17 cellular contexts compared by ENCODE assay signal in the genomic region with DNA sequence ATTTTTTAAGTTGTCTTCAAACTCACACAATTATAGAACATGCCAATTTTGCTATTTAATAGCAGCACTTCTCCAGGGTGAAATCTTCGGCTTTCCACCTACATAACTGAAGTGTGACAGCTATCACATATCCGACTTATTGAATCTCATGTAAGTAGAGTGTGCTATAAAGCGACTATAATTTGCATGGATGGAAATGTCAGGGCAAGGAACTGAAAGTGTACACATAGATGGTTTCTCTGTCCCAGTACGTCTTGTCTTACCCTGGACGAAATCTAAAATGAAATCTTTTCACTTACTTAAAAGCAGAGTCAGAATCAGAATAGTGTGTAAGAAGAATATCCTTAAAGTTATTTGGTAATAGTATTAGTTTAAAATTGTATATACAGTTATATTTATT.
DNase-seq lines count a peak whose midpoint lies in the region; ATAC-seq, FAIRE-seq and TF ChIP-seq lines count a peak whose summit lies in the region.
"Had no signal": no experiment of that assay in that cellular context is flagged by ENCODE, and none has a peak within 500 bp of the region (broad histone marks: within the 10 kb centered on the region; RNA-seq: fewer than 3 reads in every experiment).

No MANE protein-coding gene starts in this region.

- H3K9me3 Mint-ChIP-seq in Caco-2 (ENCODE audit: unreplicated experiment), result no peaks in the 10 kb centered on the region
- H3K9me3 Mint-ChIP-seq: GM23338, H9 had no signal

- no peak overlapping the region for H2AFZ ChIP-seq in neural cell (ENCODE audit: low read depth, low read length)
- H2AFZ ChIP-seq: GM23338 had no signal

- peaks cover 3% of the 10 kb centered on the region for H3K27me3 Mint-ChIP-seq in Caco-2 (ENCODE audit: insufficient read depth, unreplicated experiment)
- H3K27me3 Mint-ChIP-seq: CD4-positive, CD25-positive, alpha-beta regulatory T cell had no signal

- peak; percentile 49 for TF ChIP-seq EP300 in neural cell (conservative IDR thresholded peaks at IDR 0.05; ENCODE audit: poor library complexity, severe bottlenecking)

- no peak for TF ChIP-seq RAD21 in neural cell (conservative IDR thresholded peaks at IDR 0.05)

- BruUV-seq in Caco-2 (replicated peaks; lab: Mats Ljungman, UMichigan), result no TSS peak

- no peak overlapping the region for H3K27ac ChIP-seq in neural cell (ENCODE audit: low read length)
- H3K27ac ChIP-seq: BLaER1 treated with 17β-estradiol and CSF1 and Interleukin-3, amounts not matched to agents 10 nM and 100 nM; HL-60 had no signal

- H3K9ac ChIP-seq in neural cell (ENCODE audit: low read length), result no peak overlapping the region
- H3K9ac ChIP-seq: BLaER1 treated with 17β-estradiol and CSF1 and Interleukin-3, amounts not matched to agents 10 nM and 100 nM had no signal

- no peaks in the 10 kb centered on the region for H3K4me1 Mint-ChIP-seq in Caco-2 (ENCODE audit: low read depth, unreplicated experiment)
- H3K4me1 Mint-ChIP-seq: CD4-positive, CD25-positive, alpha-beta regulatory T cell had no signal

- no peak for TF ChIP-seq POLR2A in H54 (IDR thresholded peaks at IDR 0.05; ENCODE audit: low read depth, low read length)

- no peak overlapping the region for H3K4me3 Mint-ChIP-seq in Caco-2 (ENCODE audit: unreplicated experiment)
- H3K4me3 Mint-ChIP-seq: CD4-positive, CD25-positive, alpha-beta regulatory T cell; GM23338; H9 had no signal

- POLR2A ChIA-PET in Caco-2 (lab: Charles Lee), result no interaction called here

- intact Hi-C loops in Caco-2 (cut with micrococcal nuclease; ENCODE audit: unreplicated experiment), result no loop called here

- no peak overlapping the region for H3K27ac Mint-ChIP-seq in Caco-2 (ENCODE audit: unreplicated experiment)
- H3K27ac Mint-ChIP-seq: CD4-positive, CD25-positive, alpha-beta regulatory T cell; GM23338; H9 had no signal

- no peaks in the 10 kb centered on the region for H3K9me3 ChIP-seq in neural cell (ENCODE audit: low read length)
- H3K9me3 ChIP-seq in Caco-2, result no peaks in the 10 kb centered on the region
- H3K9me3 ChIP-seq: BLaER1 treated with 17β-estradiol and CSF1 and Interleukin-3, amounts not matched to agents 10 nM and 100 nM had no signal

- DNase-seq in H54 (ENCODE audit: insufficient read length, low spot score) (no peak), NAMALWA (ENCODE audit: low spot score) (peak; percentile 71), Caco-2 (no peak), NCI-H774 (lab: John Stamatoyannopoulos, UW) (no peak), Kasumi-1 (lab: John Stamatoyannopoulos, UW) (no peak)
- DNase-seq: 8988T; ACHN; Calu3; CD4-positive, CD25-positive, alpha-beta regulatory T cell; DMS 273 treated with DMSO at 0.1 percent for 48 hours; H9 had no signal

- ATAC-seq in GM21423 (IDR thresholded peaks at IDR 0.05; ENCODE audit: unreplicated experiment), result no peak
- ATAC-seq: GM23338 had no signal

- H3K79me2 ChIP-seq in neural cell (replicated peaks; ENCODE audit: insufficient read depth, low read length), result no peaks in the 10 kb centered on the region

- no peaks in the 10 kb centered on the region for H3K9me2 ChIP-seq in neural cell (ENCODE audit: insufficient read depth, low read length)

- TF ChIP-seq CTCF in neural cell (IDR thresholded peaks at IDR 0.05; ENCODE audit: poor library complexity, severe bottlenecking), result no peak
- no peak for TF ChIP-seq CTCF in Caco-2 (IDR thresholded peaks at IDR 0.05; ENCODE audit: insufficient read depth in 1 of 2, low read depth in 1 of 2, low read length in 1 of 2, severe bottlenecking in 1 of 2, unreplicated experiment in 1 of 2)

- H3K4me3 ChIP-seq in neural cell (ENCODE audit: low read length) (no peak overlapping the region), Caco-2 (ENCODE audit: low read depth, low read length) (no peak overlapping the region)
- H3K4me3 ChIP-seq: BLaER1 treated with 17β-estradiol and CSF1 and Interleukin-3, amounts not matched to agents 10 nM and 100 nM; GM23338 had no signal

- CTCF ChIA-PET in Caco-2 (lab: Charles Lee), result no interaction called here

- H3K27me3 ChIP-seq in neural cell (ENCODE audit: insufficient read depth, low read depth, low read length) (no peaks in the 10 kb centered on the region), Caco-2 (replicated peaks; ENCODE audit: control insufficient read depth, insufficient read depth, low read length) (no peaks in the 10 kb centered on the region)
- H3K27me3 ChIP-seq: BLaER1 treated with 17β-estradiol and CSF1 and Interleukin-3, amounts not matched to agents 10 nM and 100 nM had no signal

- no peaks in the 10 kb centered on the region for H3K36me3 Mint-ChIP-seq in Caco-2 (ENCODE audit: insufficient read depth, unreplicated experiment)
- H3K36me3 Mint-ChIP-seq: CD4-positive, CD25-positive, alpha-beta regulatory T cell had no signal

- no peak overlapping the region for H3K4me2 ChIP-seq in neural cell (ENCODE audit: low read length)
- H3K4me2 ChIP-seq: GM23338 had no signal

- FAIRE-seq in G401.6 (lab: Jason Lieb, UNC) (peak; percentile 66), H54 (lab: Jason Lieb, UNC) (peak; percentile 55)

- H3F3A ChIP-seq in neural cell (ENCODE audit: insufficient read depth, low read length, poor library complexity, severe bottlenecking), result no peaks in the 10 kb centered on the region

- H3K4me1 ChIP-seq in Caco-2, result no peaks in the 10 kb centered on the region

- H3K36me3 ChIP-seq in neural cell (ENCODE audit: insufficient read depth, low read length) (no peaks in the 10 kb centered on the region), Caco-2 (ENCODE audit: control insufficient read depth, insufficient read depth, low read length) (no peaks in the 10 kb centered on the region)
- H3K36me3 ChIP-seq: BLaER1 treated with 17β-estradiol and CSF1 and Interleukin-3, amounts not matched to agents 10 nM and 100 nM had no signal

- H4K20me1 ChIP-seq in neural cell (ENCODE audit: insufficient read depth), result no peaks in the 10 kb centered on the region
- H4K20me1 ChIP-seq: BLaER1 treated with 17β-estradiol and CSF1 and Interleukin-3, amounts not matched to agents 10 nM and 100 nM had no signal

TF ChIP-seq in neural cell, 6 proteins besides CTCF, POLR2A, EP300 and RAD21:
- TF ChIP-seq EZH2 (IDR thresholded peaks at IDR 0.05; ENCODE audit: borderline replicate concordance, insufficient read depth, low read length, poor library complexity, severe bottlenecking) (no peak), POLR2AphosphoS5 (IDR thresholded peaks at IDR 0.05) (no peak), SMC3 (conservative IDR thresholded peaks at IDR 0.05; ENCODE audit: poor library complexity) (no peak), TAF1 (IDR thresholded peaks at IDR 0.05; ENCODE audit: low read depth) (no peak), MXI1 (conservative IDR thresholded peaks at IDR 0.05; ENCODE audit: poor library complexity, severe bottlenecking) (no peak)
- TF ChIP-seq, protein P1, sequence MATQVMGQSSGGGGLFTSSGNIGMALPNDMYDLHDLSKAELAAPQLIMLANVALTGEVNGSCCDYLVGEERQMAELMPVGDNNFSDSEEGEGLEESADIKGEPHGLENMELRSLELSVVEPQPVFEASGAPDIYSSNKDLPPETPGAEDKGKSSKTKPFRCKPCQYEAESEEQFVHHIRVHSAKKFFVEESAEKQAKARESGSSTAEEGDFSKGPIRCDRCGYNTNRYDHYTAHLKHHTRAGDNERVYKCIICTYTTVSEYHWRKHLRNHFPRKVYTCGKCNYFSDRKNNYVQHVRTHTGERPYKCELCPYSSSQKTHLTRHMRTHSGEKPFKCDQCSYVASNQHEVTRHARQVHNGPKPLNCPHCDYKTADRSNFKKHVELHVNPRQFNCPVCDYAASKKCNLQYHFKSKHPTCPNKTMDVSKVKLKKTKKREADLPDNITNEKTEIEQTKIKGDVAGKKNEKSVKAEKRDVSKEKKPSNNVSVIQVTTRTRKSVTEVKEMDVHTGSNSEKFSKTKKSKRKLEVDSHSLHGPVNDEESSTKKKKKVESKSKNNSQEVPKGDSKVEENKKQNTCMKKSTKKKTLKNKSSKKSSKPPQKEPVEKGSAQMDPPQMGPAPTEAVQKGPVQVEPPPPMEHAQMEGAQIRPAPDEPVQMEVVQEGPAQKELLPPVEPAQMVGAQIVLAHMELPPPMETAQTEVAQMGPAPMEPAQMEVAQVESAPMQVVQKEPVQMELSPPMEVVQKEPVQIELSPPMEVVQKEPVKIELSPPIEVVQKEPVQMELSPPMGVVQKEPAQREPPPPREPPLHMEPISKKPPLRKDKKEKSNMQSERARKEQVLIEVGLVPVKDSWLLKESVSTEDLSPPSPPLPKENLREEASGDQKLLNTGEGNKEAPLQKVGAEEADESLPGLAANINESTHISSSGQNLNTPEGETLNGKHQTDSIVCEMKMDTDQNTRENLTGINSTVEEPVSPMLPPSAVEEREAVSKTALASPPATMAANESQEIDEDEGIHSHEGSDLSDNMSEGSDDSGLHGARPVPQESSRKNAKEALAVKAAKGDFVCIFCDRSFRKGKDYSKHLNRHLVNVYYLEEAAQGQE (IDR thresholded peaks at IDR 0.05; ENCODE audit: borderline replicate concordance), result no peak
